9 cellular contexts compared by ENCODE assay signal in genomic region chr2:138503652-138504051, GRCh38. TPM values are rescaled to one million over a fixed set of nuclear protein-coding genes. Genes with fewer than 3 reads are reported as not detected.
DNase-seq lines count a peak whose midpoint lies in the region; ATAC-seq and TF ChIP-seq lines count a peak whose summit lies in the region.
"Had no signal": no experiment of that assay in that cellular context is flagged by ENCODE, and none has a peak within 500 bp of the region (broad histone marks: within the 10 kb centered on the region; RNA-seq: fewer than 3 reads in every experiment).

No MANE protein-coding gene starts in this region.

- H3K27ac Mint-ChIP-seq in CD14-positive monocyte: peak overlapping the region; percentile 94 to 100 (median 98)
- peak overlapping the region; percentile 94 to 98 for H3K27ac Mint-ChIP-seq in natural killer cell treated with Interleukin-12 subunit alpha and Interleukin-12 subunit beta and Interleukin-15 and Interleukin-18, amount 100 ng/mL, for 72 hours

- H3K4me1 Mint-ChIP-seq in CD14-positive monocyte: peaks cover 63% of the 10 kb centered on the region
- peaks cover 37 to 38% of the 10 kb centered on the region in 2 donors for H3K4me1 Mint-ChIP-seq in natural killer cell treated with Interleukin-12 subunit alpha and Interleukin-12 subunit beta and Interleukin-15 and Interleukin-18, amount 100 ng/mL, for 72 hours (ENCODE audit: low read depth in 2 of 2)

- H3K36me3 Mint-ChIP-seq in CD14-positive monocyte: peaks cover 3 to 11% of the 10 kb centered on the region in 2 donors
- peaks cover 11% of the 10 kb centered on the region for H3K36me3 Mint-ChIP-seq in natural killer cell treated with Interleukin-12 subunit alpha and Interleukin-12 subunit beta and Interleukin-15 and Interleukin-18, amount 100 ng/mL, for 72 hours

- peak overlapping the region; percentile 92 for H3K4me3 ChIP-seq in HUES64 (ENCODE audit: low read length)
- H3K4me3 ChIP-seq in breast epithelium: peak overlapping the region; percentile 84 to 97 (median 94)
- H3K4me3 ChIP-seq in mesendoderm (ENCODE audit: low read length): no peak overlapping the region

- intact Hi-C loops in CD14-positive monocyte (cut with micrococcal nuclease): loop anchor here (5.0 to 10.0 kb wide), 2 partner anchors 536 to 539 kb away; partner anchors contain the start of gene HNMT (in 1 of the 2)
- intact Hi-C loops in breast epithelium (cut with DNase I; ENCODE audit: low total_unique reads): no loop called here

- H3K27ac ChIP-seq in HUES64 (ENCODE audit: low read depth, low read length): no peak overlapping the region
- peak overlapping the region; percentile 97 to 99 for H3K27ac ChIP-seq in breast epithelium
- no peak overlapping the region for H3K27ac ChIP-seq in mesendoderm (ENCODE audit: low read depth, low read length)

- H2AK5ac ChIP-seq in mesendoderm (ENCODE audit: low read length): no peak overlapping the region

- H3K4me3 Mint-ChIP-seq in CD14-positive monocyte: peak overlapping the region; percentile 100
- H3K4me3 Mint-ChIP-seq in natural killer cell treated with Interleukin-12 subunit alpha and Interleukin-12 subunit beta and Interleukin-15 and Interleukin-18, amount 100 ng/mL, for 72 hours: peak overlapping the region; percentile 100

- H2BK15ac ChIP-seq in mesendoderm (replicated peaks; ENCODE audit: low read depth): no peak overlapping the region

- peaks cover 0 to 1% (median 0%) of the 10 kb centered on the region in 7 donors for H3K9me3 Mint-ChIP-seq in CD14-positive monocyte
- no peaks in the 10 kb centered on the region for H3K9me3 Mint-ChIP-seq in natural killer cell treated with Interleukin-12 subunit alpha and Interleukin-12 subunit beta and Interleukin-15 and Interleukin-18, amount 100 ng/mL, for 72 hours

- H3K9ac ChIP-seq in HUES64 (ENCODE audit: low read depth, low read length) (no peak overlapping the region), mesendoderm (ENCODE audit: low read length) (no peak overlapping the region)

- no peaks in the 10 kb centered on the region for H3K27me3 ChIP-seq in HUES64 (ENCODE audit: insufficient read depth, low read length)
- no peaks in the 10 kb centered on the region for H3K27me3 ChIP-seq in breast epithelium
- H3K27me3 ChIP-seq in mesendoderm (ENCODE audit: insufficient read depth, low read length, poor library complexity): no peaks in the 10 kb centered on the region

- no peak overlapping the region for H4K8ac ChIP-seq in mesendoderm (ENCODE audit: low read depth, low read length)

- no peaks in the 10 kb centered on the region for H3K9me3 ChIP-seq in HUES64 (ENCODE audit: insufficient read depth, low read depth, low read length)
- no peaks in the 10 kb centered on the region for H3K9me3 ChIP-seq in breast epithelium

- DNase-seq in CD14-positive monocyte (ENCODE audit: low spot score) (no peak), breast epithelium (ENCODE audit: low spot score in 2 of 2) (no peak), NCI-H1092 (lab: John Stamatoyannopoulos, UW) (no peak), NCI-H1694 treated with DMSO at 0.1 percent for 48 hours (lab: John Stamatoyannopoulos, UW) (no peak), mesendoderm (no peak)
- no peak for DNase-seq in natural killer cell treated with Interleukin-12 subunit alpha and Interleukin-12 subunit beta and Interleukin-15 and Interleukin-18, amount 100 ng/mL, for 72 hours (ENCODE audit: low spot score)
- DNase-seq: nucleus accumbens had no signal

- peaks cover 3% of the 10 kb centered on the region for H3K79me1 ChIP-seq in mesendoderm (ENCODE audit: low read length)

- no peak for ATAC-seq in natural killer cell treated with Interleukin-12 subunit alpha and Interleukin-12 subunit beta and Interleukin-15 and Interleukin-18, amount 100 ng/mL, for 72 hours
- ATAC-seq in GM18907 (IDR thresholded peaks at IDR 0.05; ENCODE audit: unreplicated experiment): no peak

- H2BK5ac ChIP-seq in mesendoderm (ENCODE audit: low read length): no peak overlapping the region

- H3K27me3 Mint-ChIP-seq in CD14-positive monocyte (ENCODE audit: low read depth in 3 of 3): peaks cover 0 to 2% (median 0%) of the 10 kb centered on the region in 3 donors
- no peaks in the 10 kb centered on the region for H3K27me3 Mint-ChIP-seq in natural killer cell treated with Interleukin-12 subunit alpha and Interleukin-12 subunit beta and Interleukin-15 and Interleukin-18, amount 100 ng/mL, for 72 hours

- no peak overlapping the region for H3K23ac ChIP-seq in mesendoderm (ENCODE audit: low read length)

- H3K4me2 ChIP-seq in mesendoderm (ENCODE audit: low read length): no peak overlapping the region

- TF ChIP-seq POLR2A in breast epithelium (IDR thresholded peaks at IDR 0.05): no peak

- no peak overlapping the region for H3K4ac ChIP-seq in mesendoderm (ENCODE audit: low read depth, low read length)

- no peak overlapping the region for H3K56ac ChIP-seq in mesendoderm (ENCODE audit: low read length)

- H3K4me1 ChIP-seq in HUES64 (ENCODE audit: insufficient read depth, low read length) (peaks cover 28% of the 10 kb centered on the region), breast epithelium (no peaks in the 10 kb centered on the region), mesendoderm (ENCODE audit: control insufficient read depth, low read depth, low read length) (peaks cover 8% of the 10 kb centered on the region)

- WGBS in HUES64: 81% methylated on average over 3 of the region's 3 CpGs
- no CpG with 5 or more reads among the region's 3 CpGs for WGBS in mesendoderm (ENCODE audit: extremely low coverage, insufficient coverage, low lambda C conversion rate)

- TF ChIP-seq CTCF in CD14-positive monocyte (IDR thresholded peaks at IDR 0.05) (no peak), breast epithelium (IDR thresholded peaks at IDR 0.05) (no peak)

- H4K5ac ChIP-seq in mesendoderm (ENCODE audit: low read length): no peak overlapping the region

- H3K18ac ChIP-seq in mesendoderm (ENCODE audit: low read length): no peak overlapping the region

- no peak overlapping the region for H2BK120ac ChIP-seq in mesendoderm (ENCODE audit: low read depth, low read length)

- no peaks in the 10 kb centered on the region for H3K36me3 ChIP-seq in HUES64 (ENCODE audit: insufficient read depth, low read length)
- H3K36me3 ChIP-seq in breast epithelium: no peaks in the 10 kb centered on the region
- H3K36me3 ChIP-seq in mesendoderm (ENCODE audit: control insufficient read depth, insufficient read depth, low read length): no peaks in the 10 kb centered on the region

- H3K79me2 ChIP-seq in mesendoderm (ENCODE audit: control insufficient read depth, insufficient read depth, low read length): peaks cover 43% of the 10 kb centered on the region

RNA-seq across cellular contexts. Expression of gene SPOPL, which starts 2.1 kb away (rescaled TPM):
- 10 to 100 TPM; 13.1 to 18.1 TPM for polyA plus RNA-seq in CD14-positive monocyte
- polyA plus RNA-seq in HUES64 (2013, experiment 1 of 2): 7.8 TPM
- 7.5 TPM for polyA plus RNA-seq in HUES64 (2013, experiment 2 of 2)
- 10 to 100 TPM; 25.3 to 71.4 (median 49.2) TPM for total RNA-seq in breast epithelium
- 10 to 100 TPM; 30.0 to 34.5 TPM for total RNA-seq in natural killer cell treated with Interleukin-12 subunit alpha and Interleukin-12 subunit beta and Interleukin-15 and Interleukin-18, amount 100 ng/mL, for 72 hours
- 6.4 TPM for polyA plus RNA-seq in mesendoderm (2013, experiment 1 of 2)
- polyA plus RNA-seq in mesendoderm (2013, experiment 2 of 2): 7.4 TPM

Comparison
In these comparisons a context has a peak if more than half of its experiments do, and no peak if none do; other contexts are left out.
1. H3K27ac ChIP-seq: peak in breast epithelium (2 of 2); none in HUES64 (single experiment) and mesendoderm (single experiment).